8 cellular contexts compared by ENCODE assay signal in the genomic region with DNA sequence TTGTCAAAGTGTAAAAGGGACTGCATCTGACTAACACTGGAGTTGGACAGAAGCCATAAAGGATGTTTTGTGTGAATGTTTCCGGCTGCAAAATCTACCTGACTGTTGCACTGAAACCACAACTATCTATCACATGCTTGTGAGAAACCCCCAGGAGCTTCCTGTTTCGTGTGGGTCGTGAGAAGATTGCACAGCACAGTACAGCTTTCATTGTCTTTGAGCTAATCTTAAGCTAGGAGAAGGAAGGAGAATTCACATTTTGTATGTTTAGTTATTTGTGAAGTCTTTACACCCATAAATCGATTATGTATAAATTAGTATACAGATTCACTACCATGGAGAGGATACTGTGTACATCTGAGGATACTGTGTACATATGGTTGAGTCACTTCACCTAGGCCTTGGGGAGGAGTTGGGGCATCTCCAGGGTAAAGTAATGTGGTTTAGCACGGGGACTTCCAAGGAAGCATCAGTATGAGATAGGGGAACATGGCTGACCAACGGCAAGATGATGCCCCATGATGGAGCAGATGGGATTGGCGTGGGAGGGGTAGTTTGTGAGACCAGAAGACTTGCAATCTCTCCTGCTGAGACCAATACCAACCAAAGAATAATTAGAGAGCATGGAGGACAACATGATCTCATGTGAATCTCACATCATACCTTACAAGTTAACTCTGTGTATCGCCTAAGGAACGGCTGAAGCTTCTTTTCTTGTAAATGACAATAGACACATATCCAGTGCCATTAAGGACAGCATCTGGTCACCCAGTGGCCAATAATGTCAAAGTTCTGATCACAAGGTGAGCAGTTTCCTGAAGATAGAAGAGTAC. TPM values are rescaled to one million over a fixed set of nuclear protein-coding genes. Genes with fewer than 3 reads are reported as not detected.
DNase-seq lines count a peak whose midpoint lies in the region; ATAC-seq and TF ChIP-seq lines count a peak whose summit lies in the region.

No MANE protein-coding gene starts in this region.

- 62 to 67% methylated on average over 8 to 9 of the region's 9 CpGs for WGBS in upper lobe of left lung, 2 donors

- TF ChIP-seq EP300 in upper lobe of left lung (IDR thresholded peaks at IDR 0.05) = no peak

- CTCF ChIA-PET in CD8-positive, alpha-beta memory T cell (lab: Charles Lee) = interaction anchor here (1.0 to 9.8 kb wide), 7 partner anchors 33 to 401 kb away, joined by 4 to 196 read pairs (median 12); a partner anchor contains a TSS

- no peaks in the 10 kb centered on the region for H3K27me3 ChIP-seq in CD8-positive, alpha-beta memory T cell (ENCODE audit: insufficient read depth, low read length, poor library complexity, severe bottlenecking)
- H3K27me3 ChIP-seq in HL-60 (ENCODE audit: insufficient read depth, poor library complexity, severe bottlenecking) (no peaks in the 10 kb centered on the region), upper lobe of left lung (no peaks in the 10 kb centered on the region), SJCRH30 (no peaks in the 10 kb centered on the region)

- H3K4me1 Mint-ChIP-seq in CD8-positive, alpha-beta memory T cell = peaks cover 84 to 99% (median 97%) of the 10 kb centered on the region in 3 donors

- H3K27me3 Mint-ChIP-seq in CD8-positive, alpha-beta memory T cell = peaks cover 0 to 11% of the 10 kb centered on the region in 2 donors

- H3K36me3 Mint-ChIP-seq in CD8-positive, alpha-beta memory T cell = peaks cover 0 to 3% (median 0%) of the 10 kb centered on the region in 3 donors

- peaks cover 94% of the 10 kb centered on the region for H3K4me1 ChIP-seq in CD8-positive, alpha-beta memory T cell (ENCODE audit: insufficient read depth, low read length)
- H3K4me1 ChIP-seq in upper lobe of left lung (peaks cover 7 to 42% (median 13%) of the 10 kb centered on the region in 4 donors), SJCRH30 (peaks cover 15% of the 10 kb centered on the region)

- ATAC-seq in esophagus mucosa (peak; percentile 67), upper lobe of left lung (ENCODE audit: low FRiP score in 2 of 2) (no peak)

- POLR2A ChIA-PET in CD8-positive, alpha-beta memory T cell (lab: Charles Lee) = interaction anchor here (0.6 to 4.4 kb wide), 19 partner anchors 9 to 139 kb away, joined by 3 to 104 read pairs (median 5); a partner anchor contains a TSS

- TF ChIP-seq CTCF in GM20000 (IDR thresholded peaks at IDR 0.05; ENCODE audit: extremely low read depth, missing control alignments) (no peak), HL-60 (IDR thresholded peaks at IDR 0.05; ENCODE audit: insufficient read depth, low read length) (no peak), upper lobe of left lung (IDR thresholded peaks at IDR 0.05) (no peak)

- peak overlapping the region; percentile 57 to 87 (median 81) for H3K4me3 Mint-ChIP-seq in CD8-positive, alpha-beta memory T cell

- DNase-seq in CD8-positive, alpha-beta memory T cell = peak in 4 of 5 donors; percentile 59 to 90 (median 86)
- DNase-seq in GM20000 (ENCODE audit: low spot score) (peak; percentile 35), HL-60 (ENCODE audit: low read depth in 1 of 2, low spot score in 1 of 2) (peak; percentile 67 to 93), upper lobe of left lung (no peak), SJCRH30 (no peak), cerebellum (ENCODE audit: low spot score) (no peak)
- DNase-seq in activated CD4-positive, CD25-positive, alpha-beta regulatory T cell (lab: John Stamatoyannopoulos, UW) = peak; percentile 2 to 37 (median 14)

- peaks cover 0 to 2% (median 0%) of the 10 kb centered on the region in 5 donors for H3K9me3 Mint-ChIP-seq in CD8-positive, alpha-beta memory T cell

- H3K27ac Mint-ChIP-seq in CD8-positive, alpha-beta memory T cell = peak overlapping the region; percentile 96 to 99 (median 98)

- no peaks in the 10 kb centered on the region for H3K9me3 ChIP-seq in CD8-positive, alpha-beta memory T cell (ENCODE audit: low read length)
- H3K9me3 ChIP-seq in upper lobe of left lung (no peaks in the 10 kb centered on the region), SJCRH30 (replicated peaks) (no peaks in the 10 kb centered on the region)

- H3K4me3 ChIP-seq in CD8-positive, alpha-beta memory T cell (ENCODE audit: low read length) = peak overlapping the region; percentile 35
- H3K4me3 ChIP-seq in HL-60 (replicated peaks; ENCODE audit: insufficient read depth, low read length) (no peak overlapping the region), upper lobe of left lung (no peak overlapping the region), SJCRH30 (no peak overlapping the region)

- peak overlapping the region; percentile 68 for H3K27ac ChIP-seq in CD8-positive, alpha-beta memory T cell (ENCODE audit: low read depth, low read length)
- H3K27ac ChIP-seq in HL-60 (replicated peaks) = peak overlapping the region; percentile 97
- peak overlapping the region; percentile 22 to 70 (median 58) for H3K27ac ChIP-seq in upper lobe of left lung
- no peak overlapping the region for H3K27ac ChIP-seq in SJCRH30

- no peaks in the 10 kb centered on the region for H3K36me3 ChIP-seq in CD8-positive, alpha-beta memory T cell (ENCODE audit: insufficient read depth, low read length)
- H3K36me3 ChIP-seq in upper lobe of left lung = no peaks in the 10 kb centered on the region
- no peaks in the 10 kb centered on the region for H3K36me3 ChIP-seq in SJCRH30

- TF ChIP-seq POLR2A in upper lobe of left lung (IDR thresholded peaks at IDR 0.05) = no peak

RNA-seq across cellular contexts. Expression of a gene that starts 43.1 kb away (rescaled TPM):
- total RNA-seq in CD8-positive, alpha-beta memory T cell = not detected
- polyA plus RNA-seq in CD8-positive, alpha-beta memory T cell = not detected
- total RNA-seq in esophagus mucosa = not detected
- under 1 TPM in 1 of 6 donors, not detected in 5; 0.20 TPM for total RNA-seq in upper lobe of left lung
- 0.16 and 0.20 TPM in 2 replicates for total RNA-seq in SJCRH30 (2014; rRNA removed; shearing (Covaris generic))
- total RNA-seq in cerebellum = not detected

Comparison
In these comparisons a context has a peak if more than half of its experiments do, and no peak if none do; other contexts are left out.
1. DNase-seq: peak in CD8-positive, alpha-beta memory T cell (4 of 5), GM20000 (single experiment), HL-60 (2 of 2) and activated CD4-positive, CD25-positive, alpha-beta regulatory T cell (4 of 4); none in upper lobe of left lung (0 of 2), SJCRH30 (0 of 2) and cerebellum (single experiment).